40 cellular contexts compared by ENCODE assay signal in genomic region chr21:35107520-35107919, GRCh38. TPM values are rescaled to one million over a fixed set of nuclear protein-coding genes. Genes with fewer than 3 reads are reported as not detected.
"Had no signal": no experiment of that assay in that cellular context is flagged by ENCODE, and none has a peak within 500 bp of the region (broad histone marks: within the 10 kb centered on the region; RNA-seq: fewer than 3 reads in every experiment).

No MANE protein-coding gene starts in this region.

- FAIRE-seq: astrocyte, bronchial epithelial cell, TTC549 had no signal

- ATAC-seq: activated CD8-positive, alpha-beta T cell treated with anti-CD3 and anti-CD28 coated beads for 36 hours; activated naive CD4-positive, alpha-beta T cell treated with anti-CD3 and anti-CD28 coated beads, Interleukin-2, amount 50 U/mL, for 72 hours; activated T-cell treated with anti-CD3 and anti-CD28 coated beads, Interleukin-2, amount 50 U/mL, for 4 hours; activated T-cell treated with anti-CD3 and anti-CD28 coated beads, Interleukin-2, amount 50 U/mL, for 72 hours; activated T-helper 17 cell treated with anti-CD3 and anti-CD28 coated beads, Interleukin-2, amount 50 U/mL, for 72 hours; body of pancreas had no signal

- H3K9me3 Mint-ChIP-seq: activated B cell treated with CpG ODN at 0.5 μM for 24 hours; activated CD4-positive, alpha-beta memory T cell treated with anti-CD3 and anti-CD28 coated beads for 36 hours; activated CD8-positive, alpha-beta T cell treated with anti-CD3 and anti-CD28 coated beads for 36 hours; activated naive CD4-positive, alpha-beta T cell treated with anti-CD3 and anti-CD28 coated beads for 36 hours; activated naive CD8-positive, alpha-beta T cell treated with anti-CD3 and anti-CD28 coated beads for 36 hours; activated T-cell treated with anti-CD3 and anti-CD28 coated beads, Interleukin-2, amount 50 U/mL, for 4 hours; central memory CD8-positive, alpha-beta T cell; T-helper 1 cell treated with Interleukin-12 subunit alpha and Interleukin-12 subunit beta and Interleukin-4 antibody, amounts not matched to agents 30 μg/mL and 1 μg/mL, for 36 hours; T-helper 2 cell treated with Interferon-gamma antibody and Interleukin-4, amounts not matched to agents 5 μg/mL and 100 μg/mL, for 36 hours had no signal

- H3K27ac ChIP-seq: adrenal gland, body of pancreas, brain microvascular endothelial cell, cardiac muscle cell, VCaP had no signal

- H3K27ac Mint-ChIP-seq: activated B cell treated with CpG ODN at 0.5 μM for 24 hours; activated CD4-positive, alpha-beta memory T cell treated with anti-CD3 and anti-CD28 coated beads for 36 hours; activated CD4-positive, alpha-beta T cell treated with anti-CD3 and anti-CD28 coated beads, Interleukin-2, amount 10 ng/mL, durations not matched to agents 24 days and 14 days; activated CD8-positive, alpha-beta T cell treated with anti-CD3 and anti-CD28 coated beads for 36 hours; activated naive CD4-positive, alpha-beta T cell treated with anti-CD3 and anti-CD28 coated beads for 36 hours; activated naive CD4-positive, alpha-beta T cell treated with anti-CD3 and anti-CD28 coated beads, Interleukin-2, amount 50 U/mL, for 72 hours; activated naive CD8-positive, alpha-beta T cell treated with anti-CD3 and anti-CD28 coated beads for 36 hours; activated T-cell treated with anti-CD3 and anti-CD28 coated beads, Interleukin-2, amount 50 U/mL, for 72 hours; activated T-helper 1 cell treated with anti-CD3 and anti-CD28 coated beads, Interleukin-12 subunit alpha, Interleukin-12 subunit beta, Interleukin-2, Interleukin-4 antibody, amounts not matched to agents 30 ng/mL and 10 ng/mL and 1 ng/mL, durations not matched to agents 14 hours and 24 hours and 36 hours; activated T-helper 17 cell treated with anti-CD3 and anti-CD28 coated beads, Interleukin-2, amount 50 U/mL, for 72 hours; T-helper 1 cell treated with Interleukin-12 subunit alpha and Interleukin-12 subunit beta and Interleukin-4 antibody, amounts not matched to agents 30 μg/mL and 1 μg/mL, for 36 hours; T-helper 2 cell treated with Interferon-gamma antibody and Interleukin-4, amounts not matched to agents 5 μg/mL and 100 μg/mL, for 36 hours had no signal

- H3K36me3 ChIP-seq: adrenal gland, brain microvascular endothelial cell, cardiac muscle cell had no signal

- H3K4me1 Mint-ChIP-seq: activated B cell treated with CpG ODN at 0.5 μM for 24 hours; activated CD4-positive, alpha-beta T cell treated with anti-CD3 and anti-CD28 coated beads, Interleukin-2, amount 10 ng/mL, durations not matched to agents 24 days and 14 days; activated naive CD8-positive, alpha-beta T cell treated with anti-CD3 and anti-CD28 coated beads for 36 hours; activated T-helper 17 cell treated with anti-CD3 and anti-CD28 coated beads, Interleukin-2, amount 50 U/mL, for 72 hours; central memory CD8-positive, alpha-beta T cell had no signal

- H3K9me3 ChIP-seq: adrenal gland, body of pancreas had no signal

- H3K4me1 ChIP-seq: adrenal gland, body of pancreas had no signal

- H3K4me3 Mint-ChIP-seq: activated B cell treated with CpG ODN at 0.5 μM for 24 hours; activated CD4-positive, alpha-beta memory T cell treated with anti-CD3 and anti-CD28 coated beads for 36 hours; activated CD4-positive, alpha-beta T cell treated with anti-CD3 and anti-CD28 coated beads, Interleukin-2, amount 10 ng/mL, durations not matched to agents 24 days and 14 days; activated CD8-positive, alpha-beta T cell treated with anti-CD3 and anti-CD28 coated beads for 36 hours; activated naive CD4-positive, alpha-beta T cell treated with anti-CD3 and anti-CD28 coated beads for 36 hours; activated naive CD8-positive, alpha-beta T cell treated with anti-CD3 and anti-CD28 coated beads for 36 hours; activated T-cell treated with anti-CD3 and anti-CD28 coated beads, Interleukin-2, amount 50 U/mL, for 4 hours; activated T-cell treated with anti-CD3 and anti-CD28 coated beads, Interleukin-2, amount 50 U/mL, for 72 hours; activated T-helper 1 cell treated with anti-CD3 and anti-CD28 coated beads, Interleukin-12 subunit alpha, Interleukin-12 subunit beta, Interleukin-2, Interleukin-4 antibody, amounts not matched to agents 30 ng/mL and 10 ng/mL and 1 ng/mL, durations not matched to agents 14 hours and 24 hours and 36 hours; activated T-helper 17 cell treated with anti-CD3 and anti-CD28 coated beads, Interleukin-2, amount 50 U/mL, for 72 hours; central memory CD8-positive, alpha-beta T cell; T-helper 1 cell treated with Interleukin-12 subunit alpha and Interleukin-12 subunit beta and Interleukin-4 antibody, amounts not matched to agents 30 μg/mL and 1 μg/mL, for 36 hours; T-helper 2 cell treated with Interferon-gamma antibody and Interleukin-4, amounts not matched to agents 5 μg/mL and 100 μg/mL, for 36 hours had no signal

- DNase-seq: activated B cell treated with CpG ODN at 0.5 μM for 24 hours; activated CD4-positive, alpha-beta memory T cell treated with anti-CD3 and anti-CD28 coated beads for 36 hours; activated CD4-positive, alpha-beta T cell treated with anti-CD3 and anti-CD28 coated beads for 4 hours; activated CD4-positive, alpha-beta T cell treated with anti-CD3 and anti-CD28 coated beads, Interleukin-2, amount 10 ng/mL, durations not matched to agents 24 days and 14 days; activated CD4-positive, alpha-beta T cell treated with anti-CD3 and anti-CD28 coated beads, Interleukin-2, amount 50 U/mL, for 1 hour; activated CD4-positive, alpha-beta T cell treated with anti-CD3 and anti-CD28 coated beads, Interleukin-2, amount 50 U/mL, for 4 hours; activated CD4-positive, CD25-positive, alpha-beta regulatory T cell treated with anti-CD3 and anti-CD28 coated beads, Interleukin-2, amount 50 U/mL, for 72 hours; activated CD8-positive, alpha-beta memory T cell treated with anti-CD3 and anti-CD28 coated beads, Interleukin-2, amount 50 U/mL, for 4 hours; activated CD8-positive, alpha-beta T cell treated with anti-CD3 and anti-CD28 coated beads for 36 hours; activated effector memory CD4-positive, alpha-beta T cell treated with anti-CD3 and anti-CD28 coated beads, Interleukin-2, amount 50 U/mL, for 16 hours; activated gamma-delta T cell treated with Interleukin-2 at 50 U/mL for 16 hours; activated naive CD4-positive, alpha-beta T cell; activated naive CD4-positive, alpha-beta T cell treated with anti-CD3 and anti-CD28 coated beads for 36 hours; activated naive CD4-positive, alpha-beta T cell treated with anti-CD3 and anti-CD28 coated beads, Interleukin-2, amount 50 U/mL, for 16 hours; activated naive CD8-positive, alpha-beta T cell treated with anti-CD3 and anti-CD28 coated beads for 36 hours; activated T-cell treated with anti-CD3 and anti-CD28 coated beads for 4 hours; activated T-cell treated with anti-CD3 and anti-CD28 coated beads, Interleukin-2, amount 50 U/mL, for 1 hour; activated T-cell treated with anti-CD3 and anti-CD28 coated beads, Interleukin-2, amount 50 U/mL, for 4 hours; activated T-cell treated with anti-CD3 and anti-CD28 coated beads, Interleukin-2, amount 50 U/mL, for 72 hours; adrenal gland; amniotic stem cell; aorta; body of pancreas; brain microvascular endothelial cell; caudate nucleus; cerebellar nuclear complex; T-helper 1 cell; T-helper 2 cell; T-helper 9 cell had no signal

- H3K4me3 ChIP-seq: adrenal gland, body of pancreas, cardiac muscle cell had no signal

- H3K27me3 ChIP-seq: adrenal gland, body of pancreas, brain microvascular endothelial cell had no signal

- H3K27me3 Mint-ChIP-seq: activated B cell treated with CpG ODN at 0.5 μM for 24 hours; activated CD4-positive, alpha-beta memory T cell treated with anti-CD3 and anti-CD28 coated beads for 36 hours; activated CD4-positive, alpha-beta T cell treated with anti-CD3 and anti-CD28 coated beads, Interleukin-2, amount 10 ng/mL, durations not matched to agents 24 days and 14 days; activated CD8-positive, alpha-beta T cell treated with anti-CD3 and anti-CD28 coated beads for 36 hours; activated naive CD8-positive, alpha-beta T cell treated with anti-CD3 and anti-CD28 coated beads for 36 hours; activated T-helper 17 cell treated with anti-CD3 and anti-CD28 coated beads, Interleukin-2, amount 50 U/mL, for 72 hours; central memory CD8-positive, alpha-beta T cell had no signal

- H3K36me3 Mint-ChIP-seq: activated CD4-positive, alpha-beta memory T cell treated with anti-CD3 and anti-CD28 coated beads for 36 hours; activated naive CD8-positive, alpha-beta T cell treated with anti-CD3 and anti-CD28 coated beads for 36 hours had no signal

RNA-seq across cellular contexts. Expression of gene RUNX1, which starts 58.4 kb away (rescaled TPM):
- polyA plus RNA-seq: cardiac muscle cell had no signal
